ENCODE assay signal across 13 cellular contexts in the genomic region with DNA sequence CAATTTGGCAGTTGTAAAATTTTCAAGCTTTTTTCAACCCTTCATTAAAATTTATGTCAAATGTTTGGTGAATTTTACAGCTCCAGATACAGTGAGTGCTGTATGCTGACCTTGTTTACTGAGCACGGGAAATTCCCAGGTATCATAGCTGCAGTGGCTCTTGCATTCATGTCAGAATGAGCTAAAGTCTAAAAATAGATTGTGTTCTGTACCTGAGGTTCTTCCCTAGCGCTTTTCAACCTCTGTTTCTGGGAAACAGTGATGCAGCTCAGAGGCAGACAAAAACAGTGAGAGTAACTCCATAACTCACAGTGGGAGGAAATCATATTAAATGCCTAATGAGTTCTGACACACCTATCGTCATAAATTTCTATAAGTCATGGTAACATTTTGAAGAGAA.
A peak's percentile ranks its signal among the peaks of the same experiment; 100 is the strongest.
DNase-seq lines count a peak whose midpoint lies in the region; ATAC-seq lines count a peak whose summit lies in the region.
"Had no signal": no experiment of that assay in that cellular context is flagged by ENCODE, and none has a peak within 500 bp of the region (broad histone marks: within the 10 kb centered on the region; RNA-seq: fewer than 3 reads in every experiment).

No MANE protein-coding gene starts in this region.

- POLR2A ChIA-PET in T-cell (lab: Charles Lee) = no interaction called here

- no peaks in the 10 kb centered on the region for H3K36me3 Mint-ChIP-seq in activated naive CD8-positive, alpha-beta T cell treated with anti-CD3 and anti-CD28 coated beads, Interleukin-2, amount 50 U/mL, for 24 hours (ENCODE audit: low read depth)
- H3K36me3 Mint-ChIP-seq in natural killer cell treated with Interleukin-12 subunit alpha and Interleukin-12 subunit beta and Interleukin-15 and Interleukin-18, amount 100 ng/mL, for 72 hours = no peaks in the 10 kb centered on the region
- no peaks in the 10 kb centered on the region for H3K36me3 Mint-ChIP-seq in T-cell

- CTCF ChIA-PET in T-cell (lab: Charles Lee) = no interaction called here

- DNase-seq in NCI-H510A treated with DMSO at 0.1 percent for 48 hours (lab: John Stamatoyannopoulos, UW) = peak; percentile 26
- peak; percentile 38 for DNase-seq in kidney glomerular epithelial cell (lab: John Stamatoyannopoulos, UW)
- DNase-seq in NOMO-1 treated with DMSO at 0.1 percent for 48 hours (lab: John Stamatoyannopoulos, UW; ENCODE audit: unreplicated experiment) = no peak
- DNase-seq in activated naive CD8-positive, alpha-beta T cell treated with anti-CD3 and anti-CD28 coated beads, Interleukin-2, amount 50 U/mL, for 24 hours = no peak
- no peak for DNase-seq in natural killer cell treated with Interleukin-12 subunit alpha and Interleukin-12 subunit beta and Interleukin-15 and Interleukin-18, amount 100 ng/mL, for 72 hours (ENCODE audit: low spot score)
- no peak for DNase-seq in T-cell
- DNase-seq: activated naive CD4-positive, alpha-beta T cell treated with Interleukin-2 at 50 U/mL for 16 hours; Calu3; NCI-H2029; transverse colon had no signal

- H3K9me3 Mint-ChIP-seq in activated naive CD8-positive, alpha-beta T cell treated with anti-CD3 and anti-CD28 coated beads, Interleukin-2, amount 50 U/mL, for 24 hours = peaks cover 6% of the 10 kb centered on the region
- peaks cover 8% of the 10 kb centered on the region for H3K9me3 Mint-ChIP-seq in natural killer cell treated with Interleukin-12 subunit alpha and Interleukin-12 subunit beta and Interleukin-15 and Interleukin-18, amount 100 ng/mL, for 72 hours
- H3K9me3 Mint-ChIP-seq in T-cell = peaks cover 0 to 16% (median 7%) of the 10 kb centered on the region in 3 donors

- H3K27me3 Mint-ChIP-seq in activated naive CD8-positive, alpha-beta T cell treated with anti-CD3 and anti-CD28 coated beads, Interleukin-2, amount 50 U/mL, for 24 hours = no peaks in the 10 kb centered on the region
- H3K27me3 Mint-ChIP-seq in natural killer cell treated with Interleukin-12 subunit alpha and Interleukin-12 subunit beta and Interleukin-15 and Interleukin-18, amount 100 ng/mL, for 72 hours = no peaks in the 10 kb centered on the region
- H3K27me3 Mint-ChIP-seq in T-cell = no peaks in the 10 kb centered on the region

- no peaks in the 10 kb centered on the region for H3K4me1 Mint-ChIP-seq in activated naive CD8-positive, alpha-beta T cell treated with anti-CD3 and anti-CD28 coated beads, Interleukin-2, amount 50 U/mL, for 24 hours
- no peaks in the 10 kb centered on the region for H3K4me1 Mint-ChIP-seq in natural killer cell treated with Interleukin-12 subunit alpha and Interleukin-12 subunit beta and Interleukin-15 and Interleukin-18, amount 100 ng/mL, for 72 hours (ENCODE audit: low read depth in 2 of 2)
- no peaks in the 10 kb centered on the region for H3K4me1 Mint-ChIP-seq in T-cell

- no peak overlapping the region for H3K27ac Mint-ChIP-seq in activated naive CD8-positive, alpha-beta T cell treated with anti-CD3 and anti-CD28 coated beads, Interleukin-2, amount 50 U/mL, for 24 hours
- H3K27ac Mint-ChIP-seq in natural killer cell treated with Interleukin-12 subunit alpha and Interleukin-12 subunit beta and Interleukin-15 and Interleukin-18, amount 100 ng/mL, for 72 hours = no peak overlapping the region
- no peak overlapping the region for H3K27ac Mint-ChIP-seq in T-cell

- ATAC-seq in GM18868 (IDR thresholded peaks at IDR 0.05; ENCODE audit: unreplicated experiment) (peak; percentile 93), HG02642 (IDR thresholded peaks at IDR 0.05; ENCODE audit: poor library complexity, unreplicated experiment) (peak; percentile 75), T-cell (replicated peaks in 1 of 4) (no peak)
- no peak for ATAC-seq in activated naive CD8-positive, alpha-beta T cell treated with anti-CD3 and anti-CD28 coated beads, Interleukin-2, amount 50 U/mL, for 24 hours
- ATAC-seq in natural killer cell treated with Interleukin-12 subunit alpha and Interleukin-12 subunit beta and Interleukin-15 and Interleukin-18, amount 100 ng/mL, for 72 hours = no peak
- ATAC-seq: activated CD4-positive, CD25-positive, alpha-beta regulatory T cell treated with anti-CD3 and anti-CD28 coated beads, Interleukin-2, amount 50 U/mL, for 24 hours had no signal

- H3K4me3 Mint-ChIP-seq in activated naive CD8-positive, alpha-beta T cell treated with anti-CD3 and anti-CD28 coated beads, Interleukin-2, amount 50 U/mL, for 24 hours = no peak overlapping the region
- no peak overlapping the region for H3K4me3 Mint-ChIP-seq in natural killer cell treated with Interleukin-12 subunit alpha and Interleukin-12 subunit beta and Interleukin-15 and Interleukin-18, amount 100 ng/mL, for 72 hours
- H3K4me3 Mint-ChIP-seq in T-cell = no peak overlapping the region

Comparison
In these comparisons a context has a peak if more than half of its experiments do, and no peak if none do; other contexts are left out.
1. ATAC-seq: peak in GM18868 (single experiment) and HG02642 (single experiment); none in activated naive CD8-positive, alpha-beta T cell treated with anti-CD3 and anti-CD28 coated beads, Interleukin-2, amount 50 U/mL, for 24 hours (single experiment), natural killer cell treated with Interleukin-12 subunit alpha and Interleukin-12 subunit beta and Interleukin-15 and Interleukin-18, amount 100 ng/mL, for 72 hours (0 of 2) and T-cell (0 of 4).
2. DNase-seq: peak in NCI-H510A treated with DMSO at 0.1 percent for 48 hours (single experiment) and kidney glomerular epithelial cell (single experiment); none in NOMO-1 treated with DMSO at 0.1 percent for 48 hours (single experiment), activated naive CD8-positive, alpha-beta T cell treated with anti-CD3 and anti-CD28 coated beads, Interleukin-2, amount 50 U/mL, for 24 hours (single experiment), natural killer cell treated with Interleukin-12 subunit alpha and Interleukin-12 subunit beta and Interleukin-15 and Interleukin-18, amount 100 ng/mL, for 72 hours (single experiment) and T-cell (0 of 34).